Comparison of ENCODE assay signal across 20 cellular contexts in the genomic region with DNA sequence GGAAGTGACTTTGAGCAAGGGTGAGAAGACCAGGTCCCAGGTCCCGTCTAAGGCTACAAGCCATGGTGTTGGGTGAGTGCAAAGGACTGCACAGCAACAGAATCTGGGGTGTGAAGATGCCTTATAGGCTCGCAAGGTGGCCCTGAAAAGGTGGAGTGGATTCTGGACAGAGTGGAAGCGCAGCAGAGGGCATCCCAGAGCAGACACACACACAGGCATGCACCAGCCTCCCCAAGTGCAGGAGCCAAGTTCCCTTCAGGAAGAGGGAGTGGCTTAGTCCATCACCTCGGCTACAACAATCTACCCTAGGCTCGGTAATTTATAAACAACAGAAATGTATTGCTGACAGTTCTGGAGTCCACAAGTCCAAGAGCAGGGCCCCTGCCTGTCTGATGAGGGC.
"Had no signal": no experiment of that assay in that cellular context is flagged by ENCODE, and none has a peak within 500 bp of the region (broad histone marks: within the 10 kb centered on the region; RNA-seq: fewer than 3 reads in every experiment).

No MANE protein-coding gene starts in this region.

- H3K27ac Mint-ChIP-seq: activated CD4-positive, alpha-beta T cell treated with anti-CD3 and anti-CD28 coated beads, Interleukin-2, amount 10 ng/mL, durations not matched to agents 7 days and 5 days; activated CD8-positive, alpha-beta T cell treated with anti-CD3 and anti-CD28 coated beads, Interleukin-2, amount 10 ng/mL, durations not matched to agents 7 days and 5 days; activated naive CD4-positive, alpha-beta T cell treated with anti-CD3 and anti-CD28 coated beads, Interleukin-2, amount 10 ng/mL, durations not matched to agents 7 days and 5 days; activated naive CD8-positive, alpha-beta T cell treated with anti-CD3 and anti-CD28 coated beads, Interleukin-2, amount 50 U/mL, for 24 hours; activated T-cell treated with anti-CD3 and anti-CD28 coated beads, Interleukin-2, amount 50 U/mL, for 24 hours; activated T-helper 2 cell treated with anti-CD3 and anti-CD28 coated beads, Interferon-gamma antibody, Interleukin-2, Interleukin-4, amounts not matched to agents 10 μg/mL and 5 μg/mL and 100 μg/mL, durations not matched to agents 14 hours and 24 hours and 36 hours; naive thymus-derived CD8-positive, alpha-beta T cell; stimulated activated naive CD8-positive, alpha-beta T cell treated with anti-CD3 and anti-CD28 coated beads, Interleukin-15, Interleukin-2, amounts not matched to agents 100 ng/mL and 50 ng/mL, for 24 hours had no signal

- H3K4me3 ChIP-seq: suprapubic skin had no signal

- DNase-seq: activated CD4-positive, alpha-beta T cell treated with anti-CD3 and anti-CD28 coated beads, Interleukin-2, amount 10 ng/mL, durations not matched to agents 7 days and 5 days; activated CD8-positive, alpha-beta T cell treated with anti-CD3 and anti-CD28 coated beads, Interleukin-2, amount 10 ng/mL, durations not matched to agents 7 days and 5 days; activated naive CD4-positive, alpha-beta T cell treated with anti-CD3 and anti-CD28 coated beads, Interleukin-2, amount 10 ng/mL, durations not matched to agents 7 days and 5 days; activated naive CD8-positive, alpha-beta T cell treated with anti-CD3 and anti-CD28 coated beads, Interleukin-2, amount 50 U/mL, for 24 hours; activated T-cell treated with anti-CD3 and anti-CD28 coated beads, Interleukin-2, amount 50 U/mL, for 24 hours; anterior cingulate cortex; central memory CD4-positive, alpha-beta T cell; foreskin melanocyte; glutamatergic neuron; mesendoderm; naive thymus-derived CD8-positive, alpha-beta T cell; stimulated activated CD4-positive, alpha-beta T cell treated with anti-CD3 and anti-CD28 coated beads, Interleukin-2, amount 100 ng/mL, for 24 hours; trophoblast cell had no signal

- H3K4me1 Mint-ChIP-seq: activated CD4-positive, alpha-beta T cell treated with anti-CD3 and anti-CD28 coated beads, Interleukin-2, amount 10 ng/mL, durations not matched to agents 7 days and 5 days; activated naive CD4-positive, alpha-beta T cell treated with anti-CD3 and anti-CD28 coated beads, Interleukin-2, amount 10 ng/mL, durations not matched to agents 7 days and 5 days; activated naive CD8-positive, alpha-beta T cell treated with anti-CD3 and anti-CD28 coated beads, Interleukin-2, amount 50 U/mL, for 24 hours had no signal

- H3K4me3 Mint-ChIP-seq: activated CD4-positive, alpha-beta T cell treated with anti-CD3 and anti-CD28 coated beads, Interleukin-2, amount 10 ng/mL, durations not matched to agents 7 days and 5 days; activated CD8-positive, alpha-beta T cell treated with anti-CD3 and anti-CD28 coated beads, Interleukin-2, amount 10 ng/mL, durations not matched to agents 7 days and 5 days; activated naive CD4-positive, alpha-beta T cell treated with anti-CD3 and anti-CD28 coated beads, Interleukin-2, amount 10 ng/mL, durations not matched to agents 7 days and 5 days; activated naive CD8-positive, alpha-beta T cell treated with anti-CD3 and anti-CD28 coated beads, Interleukin-2, amount 50 U/mL, for 24 hours; activated T-cell treated with anti-CD3 and anti-CD28 coated beads, Interleukin-2, amount 50 U/mL, for 24 hours; naive thymus-derived CD8-positive, alpha-beta T cell; stimulated activated naive CD8-positive, alpha-beta T cell treated with anti-CD3 and anti-CD28 coated beads, Interleukin-15, Interleukin-2, amounts not matched to agents 100 ng/mL and 50 ng/mL, for 24 hours had no signal

- H3K9me3 ChIP-seq: neutrophil, suprapubic skin had no signal

- ATAC-seq: activated CD4-positive, CD25-positive, alpha-beta regulatory T cell treated with anti-CD3 and anti-CD28 coated beads, Interleukin-2, amount 50 U/mL, for 24 hours; activated CD8-positive, alpha-beta T cell treated with anti-CD3 and anti-CD28 coated beads, Interleukin-2, amount 10 ng/mL, durations not matched to agents 7 days and 5 days; activated naive CD8-positive, alpha-beta T cell treated with anti-CD3 and anti-CD28 coated beads, Interleukin-2, amount 50 U/mL, for 24 hours; naive thymus-derived CD8-positive, alpha-beta T cell had no signal

- H3K36me3 Mint-ChIP-seq: activated naive CD4-positive, alpha-beta T cell treated with anti-CD3 and anti-CD28 coated beads, Interleukin-2, amount 10 ng/mL, durations not matched to agents 7 days and 5 days; brain; naive thymus-derived CD8-positive, alpha-beta T cell had no signal

- H3K9me3 Mint-ChIP-seq: activated CD4-positive, alpha-beta T cell treated with anti-CD3 and anti-CD28 coated beads, Interleukin-2, amount 10 ng/mL, durations not matched to agents 7 days and 5 days; activated naive CD4-positive, alpha-beta T cell treated with anti-CD3 and anti-CD28 coated beads, Interleukin-2, amount 10 ng/mL, durations not matched to agents 7 days and 5 days; activated naive CD8-positive, alpha-beta T cell treated with anti-CD3 and anti-CD28 coated beads, Interleukin-2, amount 50 U/mL, for 24 hours; activated T-cell treated with anti-CD3 and anti-CD28 coated beads, Interleukin-2, amount 50 U/mL, for 24 hours; activated T-helper 2 cell treated with anti-CD3 and anti-CD28 coated beads, Interferon-gamma antibody, Interleukin-2, Interleukin-4, amounts not matched to agents 10 μg/mL and 5 μg/mL and 100 μg/mL, durations not matched to agents 14 hours and 24 hours and 36 hours; stimulated activated naive CD8-positive, alpha-beta T cell treated with anti-CD3 and anti-CD28 coated beads, Interleukin-15, Interleukin-2, amounts not matched to agents 100 ng/mL and 50 ng/mL, for 24 hours had no signal

- H3K27ac ChIP-seq: neutrophil, suprapubic skin had no signal

- H3K27me3 Mint-ChIP-seq: brain had no signal

- FAIRE-seq: colon had no signal
